In the genomic region with DNA sequence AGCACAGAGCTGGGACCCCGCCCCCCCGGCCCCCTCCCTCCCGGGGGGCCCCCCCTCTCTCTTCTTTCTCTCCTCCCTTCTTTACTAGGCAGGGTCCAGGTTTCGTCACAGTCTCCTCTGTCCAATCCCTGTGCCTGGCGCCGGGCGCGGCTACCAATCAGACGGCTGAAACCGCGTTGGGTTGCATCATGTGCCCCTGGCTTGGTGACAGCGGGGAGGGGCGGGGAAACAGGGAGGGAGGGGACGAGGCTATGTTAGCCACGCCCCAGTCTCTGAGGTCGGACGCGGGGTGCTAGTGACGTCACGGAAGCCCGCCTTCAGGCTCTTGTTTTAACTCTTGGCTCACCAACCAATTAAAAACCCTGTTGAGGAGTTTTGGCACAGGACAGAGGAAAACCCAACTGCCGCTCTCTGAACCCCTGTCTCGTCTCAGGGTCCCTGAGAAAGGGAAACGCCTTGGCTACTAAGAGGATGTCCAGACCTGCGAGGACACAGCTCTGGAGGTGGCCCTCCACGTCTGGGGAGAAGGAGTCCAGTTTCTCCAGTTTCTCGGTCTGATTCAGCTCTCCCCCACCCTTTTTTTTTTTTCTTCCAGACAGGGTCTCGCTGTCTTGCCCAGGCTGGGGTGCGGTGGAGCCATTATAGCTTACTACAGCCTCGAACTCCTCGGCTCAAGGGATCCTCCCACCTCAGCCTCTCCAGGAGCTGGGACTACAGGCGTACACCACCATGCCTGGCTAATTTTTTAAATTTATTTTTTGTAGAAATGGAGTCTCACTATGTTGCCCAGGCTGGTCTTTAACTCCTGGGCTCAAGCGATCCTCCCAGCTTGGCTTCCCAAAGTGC, we compare ENCODE assay signal across 8 cellular contexts.
DNase-seq lines count a peak whose midpoint lies in the region; ATAC-seq lines count a peak whose summit lies in the region.

No MANE protein-coding gene starts in this region.

- DNase-seq in AG08396 (ENCODE audit: low spot score) (peak; percentile 99), NCI-H446 (lab: John Stamatoyannopoulos, UW) (peak; percentile 98 to 99), cerebellar cortex (ENCODE audit: low spot score) (peak; percentile 100), iris pigment epithelial cell (ENCODE audit: low read depth) (peak; percentile 99), smooth muscle cell of the brain vasculature (ENCODE audit: low read depth, low spot score) (peak; percentile 99)
- DNase-seq in activated CD4-positive, CD25-positive, alpha-beta regulatory T cell treated with anti-CD3 and anti-CD28 coated beads, Interleukin-2, amount 50 U/mL, for 72 hours, result peak; percentile 92

- ATAC-seq in GM19025 (IDR thresholded peaks at IDR 0.05; ENCODE audit: low read depth, unreplicated experiment) (peak; percentile 71), HG03342 (IDR thresholded peaks at IDR 0.05; ENCODE audit: unreplicated experiment) (peak; percentile 65)

Comparison
In these comparisons a context has a peak if more than half of its experiments do, and no peak if none do; other contexts are left out.
1. Peak in every context shown above with its lines: DNase-seq and ATAC-seq.